Comparison of ENCODE assay signal across 1 cellular context in genomic region chr14:88492272-88493089, GRCh38.
TF ChIP-seq lines count a peak whose summit lies in the region.

No MANE protein-coding gene starts in this region.

TF ChIP-seq in GM23338, 12 proteins besides CTCF, POLR2A, EP300 and RAD21 (continued from another document):
- TF ChIP-seq POLR2AphosphoS5 (IDR thresholded peaks at IDR 0.05; ENCODE audit: low read depth): no peak
- TF ChIP-seq, protein P1, sequence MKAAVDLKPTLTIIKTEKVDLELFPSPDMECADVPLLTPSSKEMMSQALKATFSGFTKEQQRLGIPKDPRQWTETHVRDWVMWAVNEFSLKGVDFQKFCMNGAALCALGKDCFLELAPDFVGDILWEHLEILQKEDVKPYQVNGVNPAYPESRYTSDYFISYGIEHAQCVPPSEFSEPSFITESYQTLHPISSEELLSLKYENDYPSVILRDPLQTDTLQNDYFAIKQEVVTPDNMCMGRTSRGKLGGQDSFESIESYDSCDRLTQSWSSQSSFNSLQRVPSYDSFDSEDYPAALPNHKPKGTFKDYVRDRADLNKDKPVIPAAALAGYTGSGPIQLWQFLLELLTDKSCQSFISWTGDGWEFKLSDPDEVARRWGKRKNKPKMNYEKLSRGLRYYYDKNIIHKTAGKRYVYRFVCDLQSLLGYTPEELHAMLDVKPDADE (IDR thresholded peaks at IDR 0.05): no peak
- no peak for TF ChIP-seq REST (IDR thresholded peaks at IDR 0.05; ENCODE audit: unreplicated experiment)
- no peak for TF ChIP-seq EZH2 (IDR thresholded peaks at IDR 0.05; ENCODE audit: low read depth, unreplicated experiment)
- TF ChIP-seq CREB1 (CRISPR knock-in tag; IDR thresholded peaks at IDR 0.05; ENCODE audit: low read depth): no peak
